Comparison of ENCODE assay signal across 21 cellular contexts in genomic region chr3:83500422-83500821, GRCh38.
DNase-seq lines count a peak whose midpoint lies in the region; ATAC-seq, FAIRE-seq and TF ChIP-seq lines count a peak whose summit lies in the region.
"Had no signal": no experiment of that assay in that cellular context is flagged by ENCODE, and none has a peak within 500 bp of the region (broad histone marks: within the 10 kb centered on the region; RNA-seq: fewer than 3 reads in every experiment).

No MANE protein-coding gene starts in this region.

- no peak for ATAC-seq in GM18502 (IDR thresholded peaks at IDR 0.05; ENCODE audit: poor library complexity, unreplicated experiment)
- ATAC-seq: CD8-positive, alpha-beta T cell; left colon; Right ventricle myocardium inferior; T-helper 17 cell had no signal

- no peaks in the 10 kb centered on the region for H3K36me3 ChIP-seq in hepatocyte (replicated peaks; ENCODE audit: insufficient read depth, low read depth)
- H3K36me3 ChIP-seq: transverse colon had no signal

- no peak for TF ChIP-seq CTCF in RWPE1 (conservative IDR thresholded peaks at IDR 0.05; ENCODE audit: low read depth)
- no peak for TF ChIP-seq CTCF in hepatocyte (IDR thresholded peaks at IDR 0.05; ENCODE audit: poor library complexity)

- WGBS in hepatocyte (ENCODE audit: low lambda C conversion rate, missing lambda C conversion rate): 87% methylated on average over 7 of the region's 7 CpGs

- H3K9me3 ChIP-seq in hepatocyte (ENCODE audit: low read depth): no peaks in the 10 kb centered on the region
- H3K9me3 ChIP-seq: transverse colon had no signal

- H3K9me2 ChIP-seq in hepatocyte (replicated peaks; ENCODE audit: insufficient read depth): no peaks in the 10 kb centered on the region

- FAIRE-seq in urothelium cell line (lab: Jason Lieb, UNC): no peak
- FAIRE-seq: GM12892 had no signal

- no peaks in the 10 kb centered on the region for H3K4me1 ChIP-seq in hepatocyte (ENCODE audit: insufficient read depth)
- H3K4me1 ChIP-seq: transverse colon had no signal

- no peak overlapping the region for H2AFZ ChIP-seq in hepatocyte

- no peak overlapping the region for H3K4me2 ChIP-seq in hepatocyte

- CTCF ChIA-PET in RWPE1 (lab: Yijun Ruan, JAX): interaction anchor here (0.6 kb wide), 1 partner anchor 1670 kb away, joined by 3 read pairs; no protein-coding TSS in a partner anchor

- POLR2A ChIA-PET in RWPE1 (lab: Yijun Ruan, JAX; ENCODE audit: low non-redundant PET): no interaction called here

- H3K27ac ChIP-seq in RWPE1 (0 out of 2 replicates have a peak overlapping the region, but pooled peaks have one; percentile 16), hepatocyte (peak overlapping the region; percentile 58)
- H3K27ac ChIP-seq: skin epidermis, transverse colon had no signal

- DNase-seq in NCI-H82 (lab: John Stamatoyannopoulos, UW) (peak; percentile 2), NCI-H82 treated with DMSO at 0.1 percent for 48 hours (lab: John Stamatoyannopoulos, UW; ENCODE audit: unreplicated experiment) (no peak), RWPE1 (ENCODE audit: low spot score) (peak; percentile 8), hepatocyte (ENCODE audit: low spot score) (peak; percentile 69), urothelium cell line (ENCODE audit: low spot score) (peak; percentile 18), amniotic stem cell (lab: John Stamatoyannopoulos, UW) (no peak), EL (no peak)
- DNase-seq: activated CD8-positive, alpha-beta memory T cell treated with anti-CD3 and anti-CD28 coated beads, Interleukin-2, amount 50 U/mL, for 4 hours; activated naive CD4-positive, alpha-beta T cell treated with anti-CD3 and anti-CD28 coated beads for 36 hours; CD8-positive, alpha-beta T cell; dermis blood vessel endothelial cell; GDM1; hypothalamus; left colon; NCI-H524 treated with DMSO at 0.1 percent for 48 hours; T-helper 17 cell; transverse colon had no signal

- no peaks in the 10 kb centered on the region for H4K20me1 ChIP-seq in hepatocyte (ENCODE audit: insufficient read depth, poor library complexity, severe bottlenecking)

- H3K27me3 ChIP-seq in hepatocyte: no peaks in the 10 kb centered on the region
- H3K27me3 ChIP-seq: transverse colon had no signal

- no peaks in the 10 kb centered on the region for H3K79me2 ChIP-seq in hepatocyte

- no peak overlapping the region for H3K4me3 ChIP-seq in hepatocyte
- H3K4me3 ChIP-seq: skin epidermis, transverse colon had no signal

Comparison
In these comparisons a context has a peak if more than half of its experiments do, and no peak if none do; other contexts are left out.
1. DNase-seq: peak in NCI-H82 (single experiment), RWPE1 (single experiment), hepatocyte (single experiment) and urothelium cell line (single experiment); none in NCI-H82 treated with DMSO at 0.1 percent for 48 hours (single experiment), amniotic stem cell (single experiment) and EL (single experiment).